Comparison of ENCODE assay signal across 15 cellular contexts in genomic region chr9:126421567-126422428, GRCh38.
DNase-seq lines count a peak whose midpoint lies in the region; ATAC-seq and TF ChIP-seq lines count a peak whose summit lies in the region.
"Had no signal": no experiment of that assay in that cellular context is flagged by ENCODE, and none has a peak within 500 bp of the region (broad histone marks: within the 10 kb centered on the region; RNA-seq: fewer than 3 reads in every experiment).

No MANE protein-coding gene starts in this region.

- intact Hi-C loops in upper lobe of right lung (cut with DNase I): no loop called here

- H3K9me3 ChIP-seq in neutrophil (no peaks in the 10 kb centered on the region), upper lobe of right lung (no peaks in the 10 kb centered on the region), hepatocyte (ENCODE audit: low read depth) (no peaks in the 10 kb centered on the region)

- no peak for ATAC-seq in upper lobe of right lung
- ATAC-seq: activated naive CD8-positive, alpha-beta T cell treated with anti-CD3 and anti-CD28 coated beads, Interleukin-2, amount 50 U/mL, for 24 hours had no signal

- peak overlapping the region; percentile 81 for H3K27ac ChIP-seq in neutrophil
- H3K27ac ChIP-seq in upper lobe of right lung: no peak overlapping the region
- H3K27ac ChIP-seq in hepatocyte: no peak overlapping the region
- H3K27ac ChIP-seq: 22Rv1, coronary artery had no signal

- no peaks in the 10 kb centered on the region for H3K27me3 ChIP-seq in neutrophil
- H3K27me3 ChIP-seq in upper lobe of right lung: no peaks in the 10 kb centered on the region
- no peaks in the 10 kb centered on the region for H3K27me3 ChIP-seq in hepatocyte

- no peaks in the 10 kb centered on the region for H3K9me2 ChIP-seq in hepatocyte (replicated peaks; ENCODE audit: insufficient read depth)

- H3K4me1 ChIP-seq in neutrophil (ENCODE audit: control insufficient read depth in 1 of 2, insufficient read depth in 1 of 2, low read depth in 1 of 2, low read length in 1 of 2) (peaks cover 85% of the 10 kb centered on the region in 2 experiments), upper lobe of right lung (peaks cover 6% of the 10 kb centered on the region), hepatocyte (ENCODE audit: insufficient read depth) (no peaks in the 10 kb centered on the region)

- peak; percentile 59 for DNase-seq in NCI-H2029 treated with DMSO at 0.1 percent for 48 hours (lab: John Stamatoyannopoulos, UW)
- no peak for DNase-seq in NCI-H2029 (lab: John Stamatoyannopoulos, UW)
- DNase-seq in NCI-H146 treated with DMSO at 0.1 percent for 48 hours (lab: John Stamatoyannopoulos, UW; ENCODE audit: unreplicated experiment): peak; percentile 32
- peak; percentile 66 for DNase-seq in cerebellum (ENCODE audit: low spot score)
- DNase-seq in globus pallidus (ENCODE audit: low spot score): no peak
- no peak for DNase-seq in upper lobe of right lung
- DNase-seq in hepatocyte (ENCODE audit: low spot score): no peak
- DNase-seq: activated CD4-positive, CD25-positive, alpha-beta regulatory T cell; activated naive CD8-positive, alpha-beta T cell treated with anti-CD3 and anti-CD28 coated beads, Interleukin-2, amount 50 U/mL, for 24 hours; activated T-cell treated with anti-CD3 and anti-CD28 coated beads, Interleukin-2, amount 50 U/mL, for 24 hours; CD4-positive, alpha-beta memory T cell; KBM-7 had no signal

- no peaks in the 10 kb centered on the region for H4K20me1 ChIP-seq in hepatocyte (ENCODE audit: insufficient read depth, poor library complexity, severe bottlenecking)

- H3K4me2 ChIP-seq in hepatocyte: no peak overlapping the region

- 87% methylated on average over 25 of the region's 25 CpGs for WGBS in hepatocyte (ENCODE audit: low lambda C conversion rate, missing lambda C conversion rate)

- H3K36me3 ChIP-seq in neutrophil: no peaks in the 10 kb centered on the region
- peaks cover 31% of the 10 kb centered on the region for H3K36me3 ChIP-seq in upper lobe of right lung
- H3K36me3 ChIP-seq in hepatocyte (replicated peaks; ENCODE audit: insufficient read depth, low read depth): no peaks in the 10 kb centered on the region

- no peak for TF ChIP-seq CTCF in neutrophil (IDR thresholded peaks at IDR 0.05)
- TF ChIP-seq CTCF in upper lobe of right lung (IDR thresholded peaks at IDR 0.05): no peak
- TF ChIP-seq CTCF in hepatocyte (IDR thresholded peaks at IDR 0.05; ENCODE audit: poor library complexity): no peak

- H3K79me2 ChIP-seq in hepatocyte: no peaks in the 10 kb centered on the region

- H2AFZ ChIP-seq in hepatocyte: no peak overlapping the region

- H3K4me3 ChIP-seq in neutrophil (ENCODE audit: low read depth in 1 of 2, low read length in 1 of 2) (peak overlapping the region; percentile 42 to 46), upper lobe of right lung (no peak overlapping the region), hepatocyte (no peak overlapping the region)
- H3K4me3 ChIP-seq: coronary artery had no signal

Comparison
In these comparisons a context has a peak if more than half of its experiments do, and no peak if none do; other contexts are left out.
1. DNase-seq: peak in NCI-H2029 treated with DMSO at 0.1 percent for 48 hours (single experiment), NCI-H146 treated with DMSO at 0.1 percent for 48 hours (single experiment) and cerebellum (single experiment); none in NCI-H2029 (single experiment), globus pallidus (single experiment), upper lobe of right lung (single experiment) and hepatocyte (single experiment).
2. H3K4me3 ChIP-seq: peak in neutrophil (2 of 2); none in upper lobe of right lung (single experiment) and hepatocyte (single experiment).